ENCODE assay signal across 10 cellular contexts in genomic region chr3:183490653-183491052, GRCh38.
DNase-seq lines count a peak whose midpoint lies in the region; ATAC-seq, FAIRE-seq and TF ChIP-seq lines count a peak whose summit lies in the region.
"Had no signal": no experiment of that assay in that cellular context is flagged by ENCODE, and none has a peak within 500 bp of the region (broad histone marks: within the 10 kb centered on the region; RNA-seq: fewer than 3 reads in every experiment).

No MANE protein-coding gene starts in this region.

- CTCF ChIA-PET in naive thymus-derived CD4-positive, alpha-beta T cell (lab: Charles Lee) = no interaction called here

- H3K23ac ChIP-seq in H9 (ENCODE audit: insufficient read length, low read depth, low read length) = no peak overlapping the region

- H3K9ac ChIP-seq in H9 (ENCODE audit: extremely low read depth, insufficient read length, low read length) = no peak overlapping the region

- H3K79me1 ChIP-seq in H9 (ENCODE audit: insufficient read depth, low read depth, low read length, poor library complexity, severe bottlenecking) = no peaks in the 10 kb centered on the region

- H4K5ac ChIP-seq in H9 (ENCODE audit: insufficient read length, low read depth, low read length) = no peak overlapping the region

- H3K4me1 ChIP-seq in H9 (ENCODE audit: insufficient read depth, low read length) = peaks cover 3% of the 10 kb centered on the region; the same call in 1 of the 2 replicates
- H3K4me1 ChIP-seq in naive thymus-derived CD4-positive, alpha-beta T cell (ENCODE audit: control insufficient read depth in 2 of 2, insufficient read depth in 2 of 2, low read length in 2 of 2) = peaks cover 0 to 4% of the 10 kb centered on the region in 2 donors

- no peaks in the 10 kb centered on the region for H3K23me2 ChIP-seq in H9 (ENCODE audit: insufficient read length, low read depth, low read length, poor library complexity, severe bottlenecking)

- H2BK5ac ChIP-seq in H9 (ENCODE audit: insufficient read length, low read length) = no peak overlapping the region

- H4K20me1 ChIP-seq in H9 (ENCODE audit: control insufficient read depth, insufficient read depth, insufficient read length) = no peaks in the 10 kb centered on the region

- no peak overlapping the region for H4K8ac ChIP-seq in H9 (replicated peaks; ENCODE audit: insufficient read length, low read depth, low read length)

- no peaks in the 10 kb centered on the region for H3K9me3 ChIP-seq in H9 (ENCODE audit: control insufficient read depth, low read depth, low read length)
- no peaks in the 10 kb centered on the region for H3K9me3 ChIP-seq in naive thymus-derived CD4-positive, alpha-beta T cell (ENCODE audit: control insufficient read depth in 2 of 3, low read length in 3 of 3)

- H3K36me3 ChIP-seq in bronchial epithelial cell (ENCODE audit: control insufficient read depth, insufficient read depth, low read length) (no peaks in the 10 kb centered on the region), brain microvascular endothelial cell (replicated peaks) (no peaks in the 10 kb centered on the region)
- peaks cover 0 to 43% (median 17%) of the 10 kb centered on the region in 3 experiments for H3K36me3 ChIP-seq in naive thymus-derived CD4-positive, alpha-beta T cell (ENCODE audit: control insufficient read depth in 2 of 3, insufficient read depth in 3 of 3, low read length in 3 of 3)
- H3K36me3 ChIP-seq: cardiac muscle cell had no signal

- no CpG with 5 or more reads among the region's 6 CpGs for WGBS in H9 (ENCODE audit: extremely low coverage, insufficient read length, low lambda C conversion rate)

- no peaks in the 10 kb centered on the region; a peak in 1 of 5 replicates for H3K9me3 Mint-ChIP-seq in H9
- H3K9me3 Mint-ChIP-seq in naive thymus-derived CD4-positive, alpha-beta T cell = no peaks in the 10 kb centered on the region

- H3K36me3 Mint-ChIP-seq in H9 (ENCODE audit: insufficient read depth in 1 of 3, low read depth in 3 of 3) = no peaks in the 10 kb centered on the region
- peaks cover 14 to 48% (median 31%) of the 10 kb centered on the region in 5 donors for H3K36me3 Mint-ChIP-seq in naive thymus-derived CD4-positive, alpha-beta T cell

- H2BK120ac ChIP-seq in H9 (ENCODE audit: low read depth, low read length, poor library complexity, severe bottlenecking) = no peak overlapping the region

- H3K4me3 ChIP-seq in bronchial epithelial cell (ENCODE audit: low read depth, low read length) = no peak overlapping the region
- no peak overlapping the region for H3K4me3 ChIP-seq in naive thymus-derived CD4-positive, alpha-beta T cell (ENCODE audit: low read length)
- H3K4me3 ChIP-seq in brain microvascular endothelial cell (ENCODE audit: low read depth, low read length) = no peak overlapping the region
- H3K4me3 ChIP-seq: cardiac muscle cell had no signal

- H3K18ac ChIP-seq in H9 (ENCODE audit: insufficient read length, low read depth, low read length) = no peak overlapping the region

- peak; percentile 41 for DNase-seq in H9
- DNase-seq in NCI-H2029 (lab: John Stamatoyannopoulos, UW) = peak; percentile 98
- peak; percentile 88 for DNase-seq in bronchial epithelial cell (ENCODE audit: low read depth)
- peak in 6 of 9 donors; percentile 16 to 65 (median 42) for DNase-seq in naive thymus-derived CD4-positive, alpha-beta T cell
- no peak for DNase-seq in iPS-NIHi7 (ENCODE audit: extremely low spot score)
- DNase-seq in brain microvascular endothelial cell = no peak
- DNase-seq: substantia nigra had no signal

- POLR2A ChIA-PET in naive thymus-derived CD4-positive, alpha-beta T cell (lab: Charles Lee) = no interaction called here

- no peak for FAIRE-seq in bronchial epithelial cell (lab: Jason Lieb, UNC)
- FAIRE-seq: TTC549 had no signal

- no peak for TF ChIP-seq CTCF in H9 (conservative IDR thresholded peaks at IDR 0.05)
- TF ChIP-seq CTCF in bronchial epithelial cell (IDR thresholded peaks at IDR 0.05; ENCODE audit: insufficient read depth, low read length, severe bottlenecking) = no peak
- TF ChIP-seq CTCF in brain microvascular endothelial cell (IDR thresholded peaks at IDR 0.05; ENCODE audit: low read depth, low read length, missing control alignments) = no peak

- H3K56ac ChIP-seq in H9 (ENCODE audit: insufficient read length, low read depth, low read length) = no peak overlapping the region

- peak; percentile 16 for ATAC-seq in naive thymus-derived CD4-positive, alpha-beta T cell
- ATAC-seq in HG03097 (IDR thresholded peaks at IDR 0.05; ENCODE audit: low FRiP score, unreplicated experiment) = no peak

- in situ Hi-C loops in brain microvascular endothelial cell (cut with HindIII; ENCODE audit: low pct_ligation_motif_present, low sequenced_read_pairs) = loop anchor here (25.0 kb wide), 1 partner anchor 297 kb away; no protein-coding TSS in a partner anchor

- peaks cover 19 to 20% of the 10 kb centered on the region in 2 experiments for H3K4me1 Mint-ChIP-seq in H9
- H3K4me1 Mint-ChIP-seq in naive thymus-derived CD4-positive, alpha-beta T cell = peaks cover 0 to 32% (median 18%) of the 10 kb centered on the region in 7 donors

- H3K79me2 ChIP-seq in H9 (ENCODE audit: insufficient read depth, low read length) = no peaks in the 10 kb centered on the region

- no peak overlapping the region for H3K4me3 Mint-ChIP-seq in H9
- H3K4me3 Mint-ChIP-seq in naive thymus-derived CD4-positive, alpha-beta T cell = peak overlapping the region in 5 of 10 donors; percentile 16 to 60 (median 29)

- H3K27ac ChIP-seq in H9 (ENCODE audit: insufficient read length, low read depth, low read length) (no peak overlapping the region), brain microvascular endothelial cell (no peak overlapping the region)
- H3K27ac ChIP-seq in naive thymus-derived CD4-positive, alpha-beta T cell (ENCODE audit: low read depth, low read length) = no peak overlapping the region
- H3K27ac ChIP-seq: cardiac muscle cell had no signal

- no peak overlapping the region for H2BK15ac ChIP-seq in H9 (ENCODE audit: low read depth, low read length)

- H3K4me2 ChIP-seq in H9 (ENCODE audit: insufficient read depth, insufficient read length, low read length) = no peak overlapping the region

- H3T11ph ChIP-seq in H9 (ENCODE audit: low read length) = no peak overlapping the region

- H2AK5ac ChIP-seq in H9 (ENCODE audit: insufficient read length, low read length) = no peak overlapping the region

- H4K91ac ChIP-seq in H9 (ENCODE audit: insufficient read length, low read depth, low read length) = no peak overlapping the region

- intact Hi-C loops in naive thymus-derived CD4-positive, alpha-beta T cell (cut with micrococcal nuclease) = no loop called here

- H3K27me3 ChIP-seq in H9 (ENCODE audit: insufficient read depth, low read length) (no peaks in the 10 kb centered on the region), bronchial epithelial cell (ENCODE audit: control insufficient read depth, insufficient read depth, low read length) (no peaks in the 10 kb centered on the region), brain microvascular endothelial cell (replicated peaks) (no peaks in the 10 kb centered on the region)
- no peaks in the 10 kb centered on the region for H3K27me3 ChIP-seq in naive thymus-derived CD4-positive, alpha-beta T cell (ENCODE audit: control insufficient read depth in 2 of 2, insufficient read depth in 2 of 2, low read length in 2 of 2)

- H3K14ac ChIP-seq in H9 (ENCODE audit: insufficient read depth, low read length) = no peak overlapping the region

- H2AFZ ChIP-seq in H9 (ENCODE audit: low read length) = no peak overlapping the region

- peak overlapping the region in 1 of 3 experiments; percentile 65; a peak in 1 of 7 replicates for H3K27ac Mint-ChIP-seq in H9
- H3K27ac Mint-ChIP-seq in naive thymus-derived CD4-positive, alpha-beta T cell = peak overlapping the region in 8 of 9 donors; percentile 5 to 88 (median 71)

- no peaks in the 10 kb centered on the region for H3K27me3 Mint-ChIP-seq in H9 (ENCODE audit: low read depth)
- no peaks in the 10 kb centered on the region for H3K27me3 Mint-ChIP-seq in naive thymus-derived CD4-positive, alpha-beta T cell

- no peak overlapping the region for H3K4ac ChIP-seq in H9 (ENCODE audit: low read depth, low read length)

- no peak overlapping the region for H2BK12ac ChIP-seq in H9 (ENCODE audit: insufficient read length, low read depth, low read length)

- H2BK20ac ChIP-seq in H9 (ENCODE audit: low read depth, low read length, poor library complexity, severe bottlenecking) = no peak overlapping the region

Comparison
In these comparisons a context has a peak if more than half of its experiments do, and no peak if none do; other contexts are left out.
1. DNase-seq: peak in H9 (single experiment), NCI-H2029 (single experiment), bronchial epithelial cell (single experiment) and naive thymus-derived CD4-positive, alpha-beta T cell (6 of 9); none in iPS-NIHi7 (single experiment) and brain microvascular endothelial cell (single experiment).